Comparison of ENCODE assay signal across 1 cellular context in genomic region chr10:97400665-97401454, GRCh38.
TF ChIP-seq lines count a peak whose summit lies in the region.

RRP12 (minus strand) TSS chr10:97401340; CDS start chr10:97401231, 109 bp downstream.

TF ChIP-seq in HEK293, 187 proteins besides CTCF, POLR2A, EP300 and RAD21 (continued from another document):
- TF ChIP-seq, protein P1, sequence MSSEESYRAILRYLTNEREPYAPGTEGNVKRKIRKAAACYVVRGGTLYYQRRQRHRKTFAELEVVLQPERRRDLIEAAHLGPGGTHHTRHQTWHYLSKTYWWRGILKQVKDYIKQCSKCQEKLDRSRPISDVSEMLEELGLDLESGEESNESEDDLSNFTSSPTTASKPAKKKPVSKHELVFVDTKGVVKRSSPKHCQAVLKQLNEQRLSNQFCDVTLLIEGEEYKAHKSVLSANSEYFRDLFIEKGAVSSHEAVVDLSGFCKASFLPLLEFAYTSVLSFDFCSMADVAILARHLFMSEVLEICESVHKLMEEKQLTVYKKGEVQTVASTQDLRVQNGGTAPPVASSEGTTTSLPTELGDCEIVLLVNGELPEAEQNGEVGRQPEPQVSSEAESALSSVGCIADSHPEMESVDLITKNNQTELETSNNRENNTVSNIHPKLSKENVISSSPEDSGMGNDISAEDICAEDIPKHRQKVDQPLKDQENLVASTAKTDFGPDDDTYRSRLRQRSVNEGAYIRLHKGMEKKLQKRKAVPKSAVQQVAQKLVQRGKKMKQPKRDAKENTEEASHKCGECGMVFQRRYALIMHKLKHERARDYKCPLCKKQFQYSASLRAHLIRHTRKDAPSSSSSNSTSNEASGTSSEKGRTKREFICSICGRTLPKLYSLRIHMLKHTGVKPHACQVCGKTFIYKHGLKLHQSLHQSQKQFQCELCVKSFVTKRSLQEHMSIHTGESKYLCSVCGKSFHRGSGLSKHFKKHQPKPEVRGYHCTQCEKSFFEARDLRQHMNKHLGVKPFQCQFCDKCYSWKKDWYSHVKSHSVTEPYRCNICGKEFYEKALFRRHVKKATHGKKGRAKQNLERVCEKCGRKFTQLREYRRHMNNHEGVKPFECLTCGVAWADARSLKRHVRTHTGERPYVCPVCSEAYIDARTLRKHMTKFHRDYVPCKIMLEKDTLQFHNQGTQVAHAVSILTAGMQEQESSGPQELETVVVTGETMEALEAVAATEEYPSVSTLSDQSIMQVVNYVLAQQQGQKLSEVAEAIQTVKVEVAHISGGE (tag by site-specific recombination; conservative IDR thresholded peaks at IDR 0.05; ENCODE audit: low read depth): peak; percentile 87
- TF ChIP-seq ELK4 (IDR thresholded peaks at IDR 0.05; ENCODE audit: borderline replicate concordance, low read depth, low read length) (no peak), ZBTB20 (tag by site-specific recombination; IDR thresholded peaks at IDR 0.05) (peak; percentile 59; the same call in 1 of the 2 replicates), ZNF76 (tag by site-specific recombination; IDR thresholded peaks at IDR 0.05; ENCODE audit: borderline replicate concordance, low read depth) (peak; percentile 73), ZXDB (tag by site-specific recombination; IDR thresholded peaks at IDR 0.05) (peak; percentile 74), ZNF324 (tag by site-specific recombination; IDR thresholded peaks at IDR 0.05) (0 out of 2 replicates have a peak, but pooled peaks have one; percentile 27), ZFP37 (tag by site-specific recombination; IDR thresholded peaks at IDR 0.05) (0 out of 2 replicates have a peak, but pooled peaks have one; percentile 43), IKZF3 (tag by site-specific recombination; IDR thresholded peaks at IDR 0.05) (peak; percentile 50; the same call in 1 of the 2 replicates), SETDB1 (IDR thresholded peaks at IDR 0.05; ENCODE audit: insufficient read length, low read length) (no peak), ZNF629 (tag by site-specific recombination; IDR thresholded peaks at IDR 0.05) (peak; percentile 100), KLF9 (tag by site-specific recombination; IDR thresholded peaks at IDR 0.05; ENCODE audit: low read depth) (peak; percentile 74), ZNF548 (tag by site-specific recombination; IDR thresholded peaks at IDR 0.05) (no peak), ZNF335 (tag by site-specific recombination; conservative IDR thresholded peaks at IDR 0.05) (peak; percentile 72; the same call in 1 of the 2 replicates), SP3 (tag by site-specific recombination; IDR thresholded peaks at IDR 0.05) (peak; percentile 41; the same call in 1 of the 2 replicates), ZNF239 (tag by site-specific recombination; IDR thresholded peaks at IDR 0.05) (no peak), ZNF513 (tag by site-specific recombination; IDR thresholded peaks at IDR 0.05) (peak; percentile 75), SP2 (tag by site-specific recombination; IDR thresholded peaks at IDR 0.05) (peak; percentile 85), ZEB2 (tag by site-specific recombination; IDR thresholded peaks at IDR 0.05) (peak; percentile 36; the same call in 1 of the 2 replicates), ZBTB8A (tag by site-specific recombination; IDR thresholded peaks at IDR 0.05) (0 out of 2 replicates have a peak, but pooled peaks have one; percentile 20), BCL11A (tag by site-specific recombination; IDR thresholded peaks at IDR 0.05; ENCODE audit: low read depth) (no peak), ZNF488 (tag by site-specific recombination; IDR thresholded peaks at IDR 0.05) (no peak), KLF16 (tag by site-specific recombination; IDR thresholded peaks at IDR 0.05) (peak; percentile 81), KLF10 (tag by site-specific recombination; IDR thresholded peaks at IDR 0.05) (peak; percentile 15; the same call in 1 of the 2 replicates), SCRT2 (tag by site-specific recombination; IDR thresholded peaks at IDR 0.05) (peak; percentile 72; the same call in 1 of the 2 replicates), ZBTB21 (tag by site-specific recombination; IDR thresholded peaks at IDR 0.05) (peak; percentile 99)
- TF ChIP-seq, protein P2, sequence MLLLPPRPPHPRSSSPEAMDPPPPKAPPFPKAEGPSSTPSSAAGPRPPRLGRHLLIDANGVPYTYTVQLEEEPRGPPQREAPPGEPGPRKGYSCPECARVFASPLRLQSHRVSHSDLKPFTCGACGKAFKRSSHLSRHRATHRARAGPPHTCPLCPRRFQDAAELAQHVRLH (tag by site-specific recombination; IDR thresholded peaks at IDR 0.05): peak; percentile 99
- TF ChIP-seq, protein P3, sequence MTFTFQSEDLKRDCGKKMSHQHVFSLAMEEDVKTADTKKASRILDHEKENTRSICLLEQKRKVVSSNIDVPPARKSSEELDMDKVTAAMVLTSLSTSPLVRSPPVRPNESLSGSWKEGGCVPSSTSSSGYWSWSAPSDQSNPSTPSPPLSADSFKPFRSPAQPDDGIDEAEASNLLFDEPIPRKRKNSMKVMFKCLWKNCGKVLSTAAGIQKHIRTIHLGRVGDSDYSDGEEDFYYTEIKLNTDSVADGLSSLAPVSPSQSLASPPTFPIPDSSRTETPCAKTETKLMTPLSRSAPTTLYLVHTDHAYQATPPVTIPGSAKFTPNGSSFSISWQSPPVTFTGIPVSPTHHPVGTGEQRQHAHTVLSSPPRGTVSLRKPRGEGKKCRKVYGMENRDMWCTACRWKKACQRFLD (tag by site-specific recombination; IDR thresholded peaks at IDR 0.05): peak; percentile 82; the same call in 1 of the 2 replicates
- TF ChIP-seq, protein P4, sequence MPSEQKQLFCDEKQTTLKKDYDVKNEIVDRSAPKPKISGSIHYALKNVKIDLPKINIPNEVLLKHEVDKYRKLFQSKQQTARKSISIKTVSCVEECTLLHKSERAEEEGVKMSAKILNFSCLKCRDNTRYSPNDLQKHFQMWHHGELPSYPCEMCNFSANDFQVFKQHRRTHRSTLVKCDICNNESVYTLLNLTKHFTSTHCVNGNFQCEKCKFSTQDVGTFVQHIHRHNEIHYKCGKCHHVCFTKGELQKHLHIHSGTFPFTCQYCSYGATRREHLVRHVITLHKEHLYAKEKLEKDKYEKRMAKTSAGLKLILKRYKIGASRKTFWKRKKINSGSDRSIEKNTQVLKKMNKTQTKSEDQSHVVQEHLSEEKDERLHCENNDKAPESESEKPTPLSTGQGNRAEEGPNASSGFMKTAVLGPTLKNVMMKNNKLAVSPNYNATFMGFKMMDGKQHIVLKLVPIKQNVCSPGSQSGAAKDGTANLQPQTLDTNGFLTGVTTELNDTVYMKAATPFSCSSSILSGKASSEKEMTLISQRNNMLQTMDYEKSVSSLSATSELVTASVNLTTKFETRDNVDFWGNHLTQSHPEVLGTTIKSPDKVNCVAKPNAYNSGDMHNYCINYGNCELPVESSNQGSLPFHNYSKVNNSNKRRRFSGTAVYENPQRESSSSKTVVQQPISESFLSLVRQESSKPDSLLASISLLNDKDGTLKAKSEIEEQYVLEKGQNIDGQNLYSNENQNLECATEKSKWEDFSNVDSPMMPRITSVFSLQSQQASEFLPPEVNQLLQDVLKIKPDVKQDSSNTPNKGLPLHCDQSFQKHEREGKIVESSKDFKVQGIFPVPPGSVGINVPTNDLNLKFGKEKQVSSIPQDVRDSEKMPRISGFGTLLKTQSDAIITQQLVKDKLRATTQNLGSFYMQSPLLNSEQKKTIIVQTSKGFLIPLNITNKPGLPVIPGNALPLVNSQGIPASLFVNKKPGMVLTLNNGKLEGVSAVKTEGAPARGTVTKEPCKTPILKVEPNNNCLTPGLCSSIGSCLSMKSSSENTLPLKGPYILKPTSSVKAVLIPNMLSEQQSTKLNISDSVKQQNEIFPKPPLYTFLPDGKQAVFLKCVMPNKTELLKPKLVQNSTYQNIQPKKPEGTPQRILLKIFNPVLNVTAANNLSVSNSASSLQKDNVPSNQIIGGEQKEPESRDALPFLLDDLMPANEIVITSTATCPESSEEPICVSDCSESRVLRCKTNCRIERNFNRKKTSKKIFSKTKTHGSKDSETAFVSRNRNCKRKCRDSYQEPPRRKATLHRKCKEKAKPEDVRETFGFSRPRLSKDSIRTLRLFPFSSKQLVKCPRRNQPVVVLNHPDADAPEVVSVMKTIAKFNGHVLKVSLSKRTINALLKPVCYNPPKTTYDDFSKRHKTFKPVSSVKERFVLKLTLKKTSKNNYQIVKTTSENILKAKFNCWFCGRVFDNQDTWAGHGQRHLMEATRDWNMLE (tag by site-specific recombination; conservative IDR thresholded peaks at IDR 0.05; ENCODE audit: low read depth): peak; percentile 94; the same call in 1 of the 2 replicates
